ENCODE assay signal across 34 cellular contexts in genomic region chr19:56880592-56881190, GRCh38. TPM values are rescaled to one million over a fixed set of nuclear protein-coding genes. Genes with fewer than 3 reads are reported as not detected.
"Had no signal": no experiment of that assay in that cellular context is flagged by ENCODE, and none has a peak within 500 bp of the region (broad histone marks: within the 10 kb centered on the region; RNA-seq: fewer than 3 reads in every experiment).

No MANE protein-coding gene starts in this region.

- H3K4me1 ChIP-seq: ascending aorta, breast epithelium, colonic mucosa, esophagus squamous epithelium, gastroesophageal sphincter had no signal

- H3K4me3 ChIP-seq: ascending aorta, breast epithelium, cardiac muscle cell, colonic mucosa, esophagus squamous epithelium, gastroesophageal sphincter had no signal

- DNase-seq: activated CD4-positive, alpha-beta memory T cell treated with anti-CD3 and anti-CD28 coated beads for 36 hours; activated CD4-positive, alpha-beta T cell treated with anti-CD3 and anti-CD28 coated beads, Interleukin-2, amount 10 ng/mL, durations not matched to agents 24 days and 14 days; activated CD8-positive, alpha-beta memory T cell treated with anti-CD3 and anti-CD28 coated beads, Interleukin-2, amount 10 ng/mL, durations not matched to agents 7 days and 5 days; activated CD8-positive, alpha-beta memory T cell treated with anti-CD3 and anti-CD28 coated beads, Interleukin-2, amount 50 U/mL, for 4 hours; activated CD8-positive, alpha-beta T cell treated with anti-CD3 and anti-CD28 coated beads, Interleukin-2, amount 10 ng/mL, durations not matched to agents 7 days and 5 days; activated gamma-delta T cell; activated naive CD4-positive, alpha-beta T cell; activated naive CD4-positive, alpha-beta T cell treated with anti-CD3 and anti-CD28 coated beads, Interleukin-2, amount 10 ng/mL, durations not matched to agents 7 days and 5 days; activated naive CD8-positive, alpha-beta T cell treated with anti-CD3 and anti-CD28 coated beads, Interleukin-2, amount 10 ng/mL, durations not matched to agents 7 days and 5 days; activated T-cell treated with anti-CD3 and anti-CD28 coated beads, Interleukin-2, amount 50 U/mL, for 1 hour; activated T-cell treated with anti-CD3 and anti-CD28 coated beads, Interleukin-2, amount 50 U/mL, for 48 hours; central memory CD4-positive, alpha-beta T cell; cerebellar nuclear complex; colonic mucosa; effector CD8-positive, alpha-beta T cell; esophagus squamous epithelium; foreskin melanocyte; T-helper 2 cell had no signal

- H3K27me3 ChIP-seq: ascending aorta, cardiac muscle cell, colonic mucosa had no signal

- FAIRE-seq: endometrium, endothelial cell of umbilical vein had no signal

- H3K27ac ChIP-seq: ascending aorta, breast epithelium, cardiac muscle cell, colonic mucosa, epithelial cell of prostate, esophagus squamous epithelium, gastroesophageal sphincter had no signal

- H3K9me3 ChIP-seq: ascending aorta, colonic mucosa had no signal

- ATAC-seq: activated CD4-positive, CD25-positive, alpha-beta regulatory T cell treated with anti-CD3 and anti-CD28 coated beads, Interleukin-2, amount 50 U/mL, for 24 hours; activated CD8-positive, alpha-beta memory T cell treated with anti-CD3 and anti-CD28 coated beads, Interleukin-2, amount 10 ng/mL, durations not matched to agents 7 days and 5 days; activated CD8-positive, alpha-beta T cell treated with anti-CD3 and anti-CD28 coated beads, Interleukin-2, amount 10 ng/mL, durations not matched to agents 7 days and 5 days; activated naive CD4-positive, alpha-beta T cell treated with anti-CD3 and anti-CD28 coated beads, Interleukin-2, amount 50 U/mL, for 72 hours; gastroesophageal sphincter had no signal

- H3K36me3 ChIP-seq: ascending aorta, breast epithelium, cardiac muscle cell, colonic mucosa, esophagus squamous epithelium, gastroesophageal sphincter had no signal

RNA-seq across cellular contexts. Expression of gene PEG3, which starts 40.2 kb away (rescaled TPM):
- total RNA-seq: activated CD4-positive, alpha-beta memory T cell treated with anti-CD3 and anti-CD28 coated beads for 36 hours; activated CD4-positive, alpha-beta T cell treated with anti-CD3 and anti-CD28 coated beads, Interleukin-2, amount 10 ng/mL, durations not matched to agents 24 days and 14 days; activated CD8-positive, alpha-beta memory T cell treated with anti-CD3 and anti-CD28 coated beads for 36 hours; activated CD8-positive, alpha-beta memory T cell treated with anti-CD3 and anti-CD28 coated beads, Interleukin-2, amount 10 ng/mL, durations not matched to agents 7 days and 5 days; activated naive CD4-positive, alpha-beta T cell treated with anti-CD3 and anti-CD28 coated beads, Interleukin-2, amount 50 U/mL, for 72 hours; activated T-helper 1 cell treated with anti-CD3 and anti-CD28 coated beads, Interleukin-12 subunit alpha, Interleukin-12 subunit beta, Interleukin-2, Interleukin-4 antibody, amounts not matched to agents 30 ng/mL and 10 ng/mL and 1 ng/mL, durations not matched to agents 14 hours and 24 hours and 36 hours; cardiac muscle cell; T-helper 1 cell treated with Interleukin-12 subunit alpha and Interleukin-12 subunit beta and Interleukin-4 antibody, amounts not matched to agents 30 ng/mL and 1 ng/mL, for 36 hours had no signal
- polyA plus RNA-seq: cardiac muscle cell, endothelial cell of umbilical vein had no signal

RNA-seq across cellular contexts. Expression of gene ZIM2, which starts 40.2 kb away (rescaled TPM):
- total RNA-seq: activated CD4-positive, alpha-beta memory T cell treated with anti-CD3 and anti-CD28 coated beads for 36 hours; activated CD4-positive, alpha-beta T cell treated with anti-CD3 and anti-CD28 coated beads, Interleukin-2, amount 10 ng/mL, durations not matched to agents 24 days and 14 days; activated CD8-positive, alpha-beta memory T cell treated with anti-CD3 and anti-CD28 coated beads for 36 hours; activated CD8-positive, alpha-beta memory T cell treated with anti-CD3 and anti-CD28 coated beads, Interleukin-2, amount 10 ng/mL, durations not matched to agents 7 days and 5 days; activated CD8-positive, alpha-beta T cell treated with anti-CD3 and anti-CD28 coated beads, Interleukin-2, amount 10 ng/mL, durations not matched to agents 7 days and 5 days; activated naive CD4-positive, alpha-beta T cell treated with anti-CD3 and anti-CD28 coated beads, Interleukin-2, amount 50 U/mL, for 72 hours; activated naive CD8-positive, alpha-beta T cell treated with anti-CD3 and anti-CD28 coated beads, Interleukin-2, amount 10 ng/mL, durations not matched to agents 7 days and 5 days; activated T-helper 1 cell treated with anti-CD3 and anti-CD28 coated beads, Interleukin-12 subunit alpha, Interleukin-12 subunit beta, Interleukin-2, Interleukin-4 antibody, amounts not matched to agents 30 ng/mL and 10 ng/mL and 1 ng/mL, durations not matched to agents 14 hours and 24 hours and 36 hours; ascending aorta; cardiac muscle cell; colonic mucosa; dermis microvascular lymphatic vessel endothelial cell; endothelial cell of umbilical vein; fibroblast of lung; fibroblast of villous mesenchyme; glomerular endothelial cell; T-helper 1 cell treated with Interleukin-12 subunit alpha and Interleukin-12 subunit beta and Interleukin-4 antibody, amounts not matched to agents 30 ng/mL and 1 ng/mL, for 36 hours had no signal
- polyA plus RNA-seq: cardiac muscle cell, endothelial cell of umbilical vein, fibroblast of lung had no signal
